ENCODE assay signal across 29 cellular contexts in genomic region chr4:29541757-29542156, GRCh38.
"Had no signal": no experiment of that assay in that cellular context is flagged by ENCODE, and none has a peak within 500 bp of the region (broad histone marks: within the 10 kb centered on the region; RNA-seq: fewer than 3 reads in every experiment).

No MANE protein-coding gene starts in this region.

- H3K36me3 ChIP-seq: esophagus squamous epithelium, heart right ventricle, left ventricle myocardium inferior, lower lobe of right lung, neural progenitor cell, prostate gland, right atrium auricular region, stomach, thyroid gland had no signal

- H3K27ac ChIP-seq: coronary artery, esophagus squamous epithelium, heart right ventricle, left ventricle myocardium inferior, lower lobe of right lung, neural progenitor cell, parathyroid adenoma, prostate gland, right atrium auricular region, stomach, thyroid gland had no signal

- H2AFZ ChIP-seq: neural progenitor cell, parathyroid adenoma had no signal

- H3K4me3 Mint-ChIP-seq: naive B cell; natural killer cell treated with Interleukin-12 subunit alpha and Interleukin-12 subunit beta and Interleukin-15 and Interleukin-18, amount 100 ng/mL, for 72 hours; neural progenitor cell; type B pancreatic cell had no signal

- H3K9me3 ChIP-seq: lower lobe of right lung, prostate gland, thyroid gland had no signal

- H3K4me1 ChIP-seq: esophagus squamous epithelium, heart right ventricle, left ventricle myocardium inferior, lower lobe of right lung, neural progenitor cell, parathyroid adenoma, prostate gland, right atrium auricular region, stomach had no signal

- H3K4me3 ChIP-seq: coronary artery, esophagus squamous epithelium, heart right ventricle, left ventricle myocardium inferior, lower lobe of right lung, neural progenitor cell, prostate gland, right atrium auricular region, smooth muscle cell, stomach, thyroid gland had no signal

- DNase-seq: dermis blood vessel endothelial cell; effector memory CD4-positive, alpha-beta T cell; erythroblast; esophagus squamous epithelium; foreskin melanocyte; glutamatergic neuron; heart right ventricle; hippocampal formation; kidney glomerular epithelial cell; left colon; left ventricle myocardium inferior; lower lobe of right lung; naive B cell; stimulated activated CD4-positive, alpha-beta T cell treated with anti-CD3 and anti-CD28 coated beads, Interleukin-12 subunit alpha, Interleukin-12 subunit beta, amount 100 ng/mL, for 4 hours; stimulated activated CD4-positive, alpha-beta T cell treated with anti-CD3 and anti-CD28 coated beads, Interleukin-1b, Interleukin-23, amount 100 ng/mL, for 48 hours; stimulated activated CD4-positive, alpha-beta T cell treated with anti-CD3 and anti-CD28 coated beads, Interleukin-4, amount 100 ng/mL, for 1 hour; stimulated activated CD8-positive, alpha-beta memory T cell treated with anti-CD3 and anti-CD28 coated beads, Interleukin-4, amount 100 ng/mL, for 48 hours; stimulated activated naive CD4-positive, alpha-beta T cell treated with Interleukin-2 at 50 U/mL for 16 hours; stomach; thyroid gland had no signal

- H3K9me3 Mint-ChIP-seq: naive B cell, neural progenitor cell, type B pancreatic cell had no signal

- FAIRE-seq: islet of Langerhans had no signal

- H3K4me1 Mint-ChIP-seq: naive B cell, neural progenitor cell had no signal

- H3K36me3 Mint-ChIP-seq: naive B cell; natural killer cell treated with Interleukin-12 subunit alpha and Interleukin-12 subunit beta and Interleukin-15 and Interleukin-18, amount 100 ng/mL, for 72 hours; neural progenitor cell; type B pancreatic cell had no signal

- H3K27me3 Mint-ChIP-seq: naive B cell; natural killer cell treated with Interleukin-12 subunit alpha and Interleukin-12 subunit beta and Interleukin-15 and Interleukin-18, amount 100 ng/mL, for 72 hours; type B pancreatic cell had no signal

- H3K27ac Mint-ChIP-seq: naive B cell; natural killer cell treated with Interleukin-12 subunit alpha and Interleukin-12 subunit beta and Interleukin-15 and Interleukin-18, amount 100 ng/mL, for 72 hours; neural progenitor cell; type B pancreatic cell had no signal

- H3K9ac ChIP-seq: neural progenitor cell, parathyroid adenoma had no signal

- H3K79me2 ChIP-seq: parathyroid adenoma had no signal

- H3K4me2 ChIP-seq: neural progenitor cell, smooth muscle cell had no signal

- H3K27me3 ChIP-seq: esophagus squamous epithelium, heart right ventricle, neural progenitor cell, right atrium auricular region, stomach, thyroid gland had no signal
